ENCODE assay signal across 13 cellular contexts in the genomic region with DNA sequence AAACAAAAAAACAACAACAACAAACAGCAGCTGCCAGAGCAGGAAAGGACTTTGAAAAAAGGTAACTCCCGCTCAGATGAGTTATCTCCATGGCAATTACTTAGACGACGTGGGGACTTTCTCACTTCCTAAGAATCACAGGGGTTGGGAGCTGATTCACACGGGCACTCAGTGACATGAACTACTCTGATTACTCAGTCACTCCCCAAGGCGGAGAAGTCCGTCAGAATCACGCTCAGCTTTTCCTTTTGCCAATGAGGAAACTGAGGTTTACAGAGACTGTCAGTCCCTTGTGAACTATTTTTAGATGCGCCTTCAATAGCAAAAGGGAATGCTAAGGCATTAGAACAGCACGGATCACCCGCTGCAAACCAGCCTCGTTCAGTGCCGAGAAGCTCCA. TPM values are rescaled to one million over a fixed set of nuclear protein-coding genes. Genes with fewer than 3 reads are reported as not detected.
DNase-seq lines count a peak whose midpoint lies in the region; ATAC-seq, FAIRE-seq and TF ChIP-seq lines count a peak whose summit lies in the region.
"Had no signal": no experiment of that assay in that cellular context is flagged by ENCODE, and none has a peak within 500 bp of the region (broad histone marks: within the 10 kb centered on the region; RNA-seq: fewer than 3 reads in every experiment).

No MANE protein-coding gene starts in this region.

- intact Hi-C loops in heart right ventricle (cut with DNase I) = no loop called here
- intact Hi-C loops in cardiac septum (cut with DNase I) = no loop called here
- intact Hi-C loops in HepG2 (cut with micrococcal nuclease; ENCODE audit: unreplicated experiment) = no loop called here
- intact Hi-C loops in upper lobe of right lung (cut with DNase I) = no loop called here
- intact Hi-C loops in posterior cingulate gyrus (cut with DNase I) = no loop called here

- no TSS peak for BruUV-seq in HepG2 (replicated peaks; lab: Mats Ljungman, UMichigan)

- no peak overlapping the region for H3K4me3 ChIP-seq in heart right ventricle
- H3K4me3 ChIP-seq in HepG2 (replicated peaks in 1 of 3; ENCODE audit: insufficient read depth in 1 of 3, low read depth in 2 of 3, low read length in 3 of 3) = no peak overlapping the region
- H3K4me3 ChIP-seq in upper lobe of right lung = no peak overlapping the region

- 25 to 29% methylated on average over 12 of the region's 12 CpGs for WGBS in heart right ventricle, 2 donors
- WGBS in HepG2 (ENCODE audit: low lambda C conversion rate) = 11% methylated on average over 10 of the region's 12 CpGs

- no peak for DNase-seq in heart right ventricle
- no peak for DNase-seq in cardiac septum (ENCODE audit: low spot score)
- peak; percentile 31 to 51 for DNase-seq in activated CD4-positive, alpha-beta T cell treated with anti-CD3 and anti-CD28 coated beads, Interleukin-2, amount 50 U/mL, for 4 hours
- DNase-seq in HepG2 (ENCODE audit: low spot score) = no peak
- DNase-seq in upper lobe of right lung = no peak
- no peak for DNase-seq in posterior cingulate gyrus
- DNase-seq: DMS79 treated with DMSO at 0.1 percent for 48 hours, NCI-H1930, SW 1271 had no signal

- TF ChIP-seq POLR2A in HepG2 (IDR thresholded peaks at IDR 0.05; ENCODE audit: insufficient read depth in 1 of 2, low read depth in 2 of 2, low read length in 2 of 2) = no peak

- H3K27me3 ChIP-seq in heart right ventricle = peaks cover 0 to 10% (median 0%) of the 10 kb centered on the region in 7 donors
- H3K27me3 ChIP-seq in HepG2 (ENCODE audit: control insufficient read depth in 1 of 2, insufficient read depth in 2 of 2, low read length in 2 of 2) = peaks cover 5 to 62% of the 10 kb centered on the region in 2 experiments
- H3K27me3 ChIP-seq in upper lobe of right lung = no peaks in the 10 kb centered on the region

- H3K36me3 ChIP-seq in heart right ventricle (no peaks in the 10 kb centered on the region), HepG2 (replicated peaks in 1 of 2; ENCODE audit: control insufficient read depth in 1 of 2, insufficient read depth in 2 of 2, low read length in 2 of 2) (no peaks in the 10 kb centered on the region), upper lobe of right lung (no peaks in the 10 kb centered on the region)

- ATAC-seq in heart right ventricle = peak in 5 of 8 donors; percentile 8 to 52 (median 42)
- ATAC-seq in HepG2 = no peak
- ATAC-seq in upper lobe of right lung = peak; percentile 47
- no peak for ATAC-seq in GM18498 (IDR thresholded peaks at IDR 0.05; ENCODE audit: unreplicated experiment)
- no peak for ATAC-seq in GM18519 (IDR thresholded peaks at IDR 0.05; ENCODE audit: low FRiP score, unreplicated experiment)
- ATAC-seq: sciatic nerve had no signal

- H3K79me2 ChIP-seq in HepG2 (ENCODE audit: insufficient read depth, low read length) = no peaks in the 10 kb centered on the region

- H2AFZ ChIP-seq in HepG2 (ENCODE audit: low read length) = no peak overlapping the region

- 0 out of 2 replicates have a peak overlapping the region, but pooled peaks have one; percentile 12 for H3K4me2 ChIP-seq in HepG2 (ENCODE audit: low read depth, low read length)

- H3K9ac ChIP-seq in HepG2 (ENCODE audit: insufficient read depth, low read depth, low read length) = no peak overlapping the region

- no peak for TF ChIP-seq RAD21 in HepG2 (CRISPR knock-in tag; IDR thresholded peaks at IDR 0.05)

- TF ChIP-seq EP300 in HepG2 (IDR thresholded peaks at IDR 0.05; ENCODE audit: low read depth in 2 of 2, low read length in 2 of 2) = no peak
- TF ChIP-seq EP300 in HepG2 (CRISPR knock-in tag; IDR thresholded peaks at IDR 0.05; ENCODE audit: borderline replicate concordance) = no peak

- no peak for TF ChIP-seq CTCF in heart right ventricle (IDR thresholded peaks at IDR 0.05)
- TF ChIP-seq CTCF in HepG2 (CRISPR knock-in tag; IDR thresholded peaks at IDR 0.05) = no peak
- TF ChIP-seq CTCF in upper lobe of right lung (IDR thresholded peaks at IDR 0.05) = no peak

- FAIRE-seq in HepG2 (lab: Jason Lieb, UNC) = no peak

- H3K4me1 ChIP-seq in heart right ventricle = peaks cover 0 to 28% (median 7%) of the 10 kb centered on the region in 9 donors
- no peaks in the 10 kb centered on the region for H3K4me1 ChIP-seq in HepG2 (ENCODE audit: insufficient read depth, low read length)
- peaks cover 2% of the 10 kb centered on the region for H3K4me1 ChIP-seq in upper lobe of right lung

- H3K27ac ChIP-seq in heart right ventricle (peak overlapping the region in 1 of 10 donors; percentile 29), HepG2 (ENCODE audit: extremely low read length, insufficient read depth, low read length) (no peak overlapping the region), upper lobe of right lung (peak overlapping the region; percentile 55)

- POLR2A ChIA-PET in HepG2 (lab: Yijun Ruan, JAX) = no interaction called here

- CTCF ChIA-PET in HepG2 (lab: Yijun Ruan, JAX; ENCODE audit: low intra/inter-chr PET ratio, low total read pairs) = no interaction called here

- H4K20me1 ChIP-seq in HepG2 (ENCODE audit: insufficient read depth, low read length) = no peaks in the 10 kb centered on the region

- in situ Hi-C loops in HepG2 (cut with HindIII; ENCODE audit: extremely low pct_ligation_motif_present, low pct_unique_long_range_greater_than_20kb) = no loop called here

- no peaks in the 10 kb centered on the region for H3K9me3 ChIP-seq in heart right ventricle
- H3K9me3 ChIP-seq in HepG2 (ENCODE audit: low read length) = no peaks in the 10 kb centered on the region
- H3K9me3 ChIP-seq in upper lobe of right lung = no peaks in the 10 kb centered on the region

RNA-seq across cellular contexts. Expression of gene MATK, which starts 32.3 kb away (rescaled TPM):
- total RNA-seq in heart right ventricle (1 to 10 TPM in 1 of 10 donors, under 1 TPM in 9; 0.14 to 4.9 (median 0.44) TPM), cardiac septum (0.38 TPM), HepG2 (2016; rRNA removed; fragmentation: Illumina TruSeq; extraction: Trizol) (not detected in 2 replicates), upper lobe of right lung (22.6 TPM)
- polyA plus RNA-seq in heart right ventricle (1 to 10 TPM in 1 of 2 donors, under 1 TPM in 1; 0.97 to 1.2 TPM), HepG2 (2011; rRNA removed) (0.09 TPM in 2 replicates)
- total RNA-seq in HepG2 (2016; cell fraction: cytosol; rRNA removed; fragmentation: Illumina TruSeq; extraction: Trizol; ENCODE audit: low read depth) = not detected in 2 replicates
- not detected in 2 replicates for total RNA-seq in HepG2 (2016; cell fraction: insoluble cytoplasmic fraction; rRNA removed; fragmentation: Illumina TruSeq; extraction: Trizol)
- not detected in 2 replicates for total RNA-seq in HepG2 (2016; cell fraction: membrane; rRNA removed; fragmentation: Illumina TruSeq; extraction: Trizol)
- not detected in 2 replicates for total RNA-seq in HepG2 (2016; cell fraction: nucleus; rRNA removed; fragmentation: Illumina TruSeq; extraction: Trizol)
- 0.11 and 0.14 TPM in 2 replicates for polyA plus RNA-seq in HepG2 (2011; cell fraction: cytosol; rRNA removed)
- 0.32 TPM in 1 of 2 replicates, not detected in the other for polyA plus RNA-seq in HepG2 (2011; cell fraction: nucleus; rRNA removed)
- polyA plus RNA-seq in HepG2 (2012) = not detected in 2 replicates
- polyA plus RNA-seq in HepG2 (2016; cell fraction: cytosol; fragmentation: Illumina TruSeq; extraction: Trizol; ENCODE audit: low read depth) = 0.07 TPM in 1 of 2 replicates, not detected in the other
- not detected in 2 replicates for polyA plus RNA-seq in HepG2 (2016; cell fraction: insoluble cytoplasmic fraction; fragmentation: Illumina TruSeq; extraction: Trizol; ENCODE audit: low read depth)
- polyA plus RNA-seq in HepG2 (2016; cell fraction: membrane; fragmentation: Illumina TruSeq; extraction: Trizol; ENCODE audit: low read depth) = not detected in 2 replicates
- not detected in 2 replicates for polyA plus RNA-seq in HepG2 (2016; cell fraction: nucleus; fragmentation: Illumina TruSeq; extraction: Trizol; ENCODE audit: insufficient read depth, low read depth)
- polyA minus RNA-seq in HepG2 (2011; rRNA and poly(A)+ RNA removed; ENCODE audit: low replicate concordance) = 0.42 and 31.9 TPM in 2 replicates
- 0.70 TPM in 1 of 2 replicates, not detected in the other for polyA minus RNA-seq in HepG2 (2011; cell fraction: cytosol; rRNA and poly(A)+ RNA removed)
- polyA minus RNA-seq in HepG2 (2011; cell fraction: nucleus; rRNA and poly(A)+ RNA removed) = not detected in 2 replicates

RNA-seq across cellular contexts. Expression of gene RAX2, which starts 46.5 kb away (rescaled TPM):
- total RNA-seq in heart right ventricle = not detected
- polyA plus RNA-seq in heart right ventricle = not detected
- not detected for total RNA-seq in cardiac septum
- not detected in 2 replicates for total RNA-seq in HepG2 (2016; rRNA removed; fragmentation: Illumina TruSeq; extraction: Trizol)
- total RNA-seq in HepG2 (2016; cell fraction: cytosol; rRNA removed; fragmentation: Illumina TruSeq; extraction: Trizol; ENCODE audit: low read depth) = not detected in 2 replicates
- total RNA-seq in HepG2 (2016; cell fraction: insoluble cytoplasmic fraction; rRNA removed; fragmentation: Illumina TruSeq; extraction: Trizol) = not detected in 2 replicates
- not detected in 2 replicates for total RNA-seq in HepG2 (2016; cell fraction: membrane; rRNA removed; fragmentation: Illumina TruSeq; extraction: Trizol)
- total RNA-seq in HepG2 (2016; cell fraction: nucleus; rRNA removed; fragmentation: Illumina TruSeq; extraction: Trizol) = not detected in 2 replicates
- polyA plus RNA-seq in HepG2 (2011; rRNA removed) = not detected in 2 replicates
- polyA plus RNA-seq in HepG2 (2011; cell fraction: cytosol; rRNA removed) = not detected in 2 replicates
- polyA plus RNA-seq in HepG2 (2011; cell fraction: nucleus; rRNA removed) = not detected in 2 replicates
- polyA plus RNA-seq in HepG2 (2012) = not detected in 2 replicates
- not detected in 2 replicates for polyA plus RNA-seq in HepG2 (2016; cell fraction: cytosol; fragmentation: Illumina TruSeq; extraction: Trizol; ENCODE audit: low read depth)
- polyA plus RNA-seq in HepG2 (2016; cell fraction: insoluble cytoplasmic fraction; fragmentation: Illumina TruSeq; extraction: Trizol; ENCODE audit: low read depth) = not detected in 2 replicates
- not detected in 2 replicates for polyA plus RNA-seq in HepG2 (2016; cell fraction: membrane; fragmentation: Illumina TruSeq; extraction: Trizol; ENCODE audit: low read depth)
- polyA plus RNA-seq in HepG2 (2016; cell fraction: nucleus; fragmentation: Illumina TruSeq; extraction: Trizol; ENCODE audit: insufficient read depth, low read depth) = not detected in 2 replicates
- polyA minus RNA-seq in HepG2 (2011; rRNA and poly(A)+ RNA removed; ENCODE audit: low replicate concordance) = not detected in 2 replicates
- polyA minus RNA-seq in HepG2 (2011; cell fraction: cytosol; rRNA and poly(A)+ RNA removed) = not detected in 2 replicates
- not detected in 2 replicates for polyA minus RNA-seq in HepG2 (2011; cell fraction: nucleus; rRNA and poly(A)+ RNA removed)
- not detected for total RNA-seq in upper lobe of right lung
- total RNA-seq: sciatic nerve, urinary bladder had no signal
- polyA plus RNA-seq: urinary bladder had no signal

RNA-seq across cellular contexts. Expression of gene ZFR2, which starts 50.4 kb away (rescaled TPM):
- total RNA-seq in heart right ventricle = under 1 TPM in 2 of 10 donors, not detected in 8; 0.04 to 0.29 TPM
- not detected for polyA plus RNA-seq in heart right ventricle
- total RNA-seq in cardiac septum = 0.62 TPM
- total RNA-seq in HepG2 (2016; rRNA removed; fragmentation: Illumina TruSeq; extraction: Trizol) = 0.69 and 1.00 TPM in 2 replicates
- total RNA-seq in HepG2 (2016; cell fraction: cytosol; rRNA removed; fragmentation: Illumina TruSeq; extraction: Trizol; ENCODE audit: low read depth) = 0.35 and 1.1 TPM in 2 replicates
- 0.63 and 0.67 TPM in 2 replicates for total RNA-seq in HepG2 (2016; cell fraction: insoluble cytoplasmic fraction; rRNA removed; fragmentation: Illumina TruSeq; extraction: Trizol)
- 1.1 and 1.7 TPM in 2 replicates for total RNA-seq in HepG2 (2016; cell fraction: membrane; rRNA removed; fragmentation: Illumina TruSeq; extraction: Trizol)
- 0.47 TPM in 1 of 2 replicates, not detected in the other for total RNA-seq in HepG2 (2016; cell fraction: nucleus; rRNA removed; fragmentation: Illumina TruSeq; extraction: Trizol)
- 0.37 and 0.50 TPM in 2 replicates for polyA plus RNA-seq in HepG2 (2011; rRNA removed)
- 0.53 and 0.60 TPM in 2 replicates for polyA plus RNA-seq in HepG2 (2011; cell fraction: cytosol; rRNA removed)
- 1.1 and 1.2 TPM in 2 replicates for polyA plus RNA-seq in HepG2 (2011; cell fraction: nucleus; rRNA removed)
- polyA plus RNA-seq in HepG2 (2012) = 0.93 and 1.1 TPM in 2 replicates
- polyA plus RNA-seq in HepG2 (2016; cell fraction: cytosol; fragmentation: Illumina TruSeq; extraction: Trizol; ENCODE audit: low read depth) = 0.61 and 1.3 TPM in 2 replicates
- 0.59 and 1.4 TPM in 2 replicates for polyA plus RNA-seq in HepG2 (2016; cell fraction: insoluble cytoplasmic fraction; fragmentation: Illumina TruSeq; extraction: Trizol; ENCODE audit: low read depth)
- 0.82 and 1.1 TPM in 2 replicates for polyA plus RNA-seq in HepG2 (2016; cell fraction: membrane; fragmentation: Illumina TruSeq; extraction: Trizol; ENCODE audit: low read depth)
- 0.60 and 2.2 TPM in 2 replicates for polyA plus RNA-seq in HepG2 (2016; cell fraction: nucleus; fragmentation: Illumina TruSeq; extraction: Trizol; ENCODE audit: insufficient read depth, low read depth)
- polyA minus RNA-seq in HepG2 (2011; rRNA and poly(A)+ RNA removed; ENCODE audit: low replicate concordance) = 1.2 TPM in 1 of 2 replicates, not detected in the other
- not detected in 2 replicates for polyA minus RNA-seq in HepG2 (2011; cell fraction: cytosol; rRNA and poly(A)+ RNA removed)
- not detected in 2 replicates for polyA minus RNA-seq in HepG2 (2011; cell fraction: nucleus; rRNA and poly(A)+ RNA removed)
- total RNA-seq in upper lobe of right lung = 0.55 TPM
- total RNA-seq: urinary bladder had no signal

RNA-seq across cellular contexts. Expression of gene MRPL54, which starts 56.0 kb away (rescaled TPM):
- total RNA-seq in heart right ventricle (10 to 100 TPM; 61.4 to 93.4 (median 67.0) TPM), cardiac septum (81.4 TPM), HepG2 (2016; rRNA removed; fragmentation: Illumina TruSeq; extraction: Trizol) (66.9 and 85.6 TPM in 2 replicates), upper lobe of right lung (59.7 TPM)
- polyA plus RNA-seq in heart right ventricle (100 to 1,000 TPM; 124 TPM), HepG2 (2011; rRNA removed) (36.8 and 37.2 TPM in 2 replicates)
- 36.4 and 42.5 TPM in 2 replicates for total RNA-seq in HepG2 (2016; cell fraction: cytosol; rRNA removed; fragmentation: Illumina TruSeq; extraction: Trizol; ENCODE audit: low read depth)
- 71.3 and 95.8 TPM in 2 replicates for total RNA-seq in HepG2 (2016; cell fraction: insoluble cytoplasmic fraction; rRNA removed; fragmentation: Illumina TruSeq; extraction: Trizol)
- total RNA-seq in HepG2 (2016; cell fraction: membrane; rRNA removed; fragmentation: Illumina TruSeq; extraction: Trizol) = 34.6 and 39.3 TPM in 2 replicates
- total RNA-seq in HepG2 (2016; cell fraction: nucleus; rRNA removed; fragmentation: Illumina TruSeq; extraction: Trizol) = 17.6 and 22.0 TPM in 2 replicates
- 49.6 and 71.2 TPM in 2 replicates for polyA plus RNA-seq in HepG2 (2011; cell fraction: cytosol; rRNA removed)
- polyA plus RNA-seq in HepG2 (2011; cell fraction: nucleus; rRNA removed) = 14.2 and 18.6 TPM in 2 replicates
- 22.5 and 27.7 TPM in 2 replicates for polyA plus RNA-seq in HepG2 (2012)
- polyA plus RNA-seq in HepG2 (2016; cell fraction: cytosol; fragmentation: Illumina TruSeq; extraction: Trizol; ENCODE audit: low read depth) = 36.7 and 39.3 TPM in 2 replicates
- 81.5 and 84.4 TPM in 2 replicates for polyA plus RNA-seq in HepG2 (2016; cell fraction: insoluble cytoplasmic fraction; fragmentation: Illumina TruSeq; extraction: Trizol; ENCODE audit: low read depth)
- polyA plus RNA-seq in HepG2 (2016; cell fraction: membrane; fragmentation: Illumina TruSeq; extraction: Trizol; ENCODE audit: low read depth) = 25.3 and 29.3 TPM in 2 replicates
- polyA plus RNA-seq in HepG2 (2016; cell fraction: nucleus; fragmentation: Illumina TruSeq; extraction: Trizol; ENCODE audit: insufficient read depth, low read depth) = 29.4 and 38.4 TPM in 2 replicates
- polyA minus RNA-seq in HepG2 (2011; rRNA and poly(A)+ RNA removed; ENCODE audit: low replicate concordance) = 6.8 and 14.7 TPM in 2 replicates
- 6.7 and 10.6 TPM in 2 replicates for polyA minus RNA-seq in HepG2 (2011; cell fraction: cytosol; rRNA and poly(A)+ RNA removed)
- 4.5 and 6.2 TPM in 2 replicates for polyA minus RNA-seq in HepG2 (2011; cell fraction: nucleus; rRNA and poly(A)+ RNA removed)

RNA-seq across cellular contexts. Expression of gene APBA3, which starts 57.0 kb away (rescaled TPM):
- total RNA-seq in heart right ventricle (10 to 100 TPM in 6 of 10 donors, 1 to 10 TPM in 4; 7.4 to 16.6 (median 10.7) TPM), cardiac septum (12.5 TPM), HepG2 (2016; rRNA removed; fragmentation: Illumina TruSeq; extraction: Trizol) (12.9 and 14.3 TPM in 2 replicates), upper lobe of right lung (21.9 TPM)
- polyA plus RNA-seq in heart right ventricle (10 to 100 TPM; 20.0 to 22.6 TPM), HepG2 (2011; rRNA removed) (14.2 and 18.7 TPM in 2 replicates)
- total RNA-seq in HepG2 (2016; cell fraction: cytosol; rRNA removed; fragmentation: Illumina TruSeq; extraction: Trizol; ENCODE audit: low read depth) = 5.4 and 8.4 TPM in 2 replicates
- 12.1 and 15.3 TPM in 2 replicates for total RNA-seq in HepG2 (2016; cell fraction: insoluble cytoplasmic fraction; rRNA removed; fragmentation: Illumina TruSeq; extraction: Trizol)
- total RNA-seq in HepG2 (2016; cell fraction: membrane; rRNA removed; fragmentation: Illumina TruSeq; extraction: Trizol) = 9.8 and 12.8 TPM in 2 replicates
- total RNA-seq in HepG2 (2016; cell fraction: nucleus; rRNA removed; fragmentation: Illumina TruSeq; extraction: Trizol) = 10.6 and 14.8 TPM in 2 replicates
- 6.1 and 12.7 TPM in 2 replicates for polyA plus RNA-seq in HepG2 (2011; cell fraction: cytosol; rRNA removed)
- polyA plus RNA-seq in HepG2 (2011; cell fraction: nucleus; rRNA removed) = 76.0 and 85.8 TPM in 2 replicates
- 6.8 and 9.1 TPM in 2 replicates for polyA plus RNA-seq in HepG2 (2012)
- polyA plus RNA-seq in HepG2 (2016; cell fraction: cytosol; fragmentation: Illumina TruSeq; extraction: Trizol; ENCODE audit: low read depth) = 2.7 and 3.6 TPM in 2 replicates
- 9.5 and 10.3 TPM in 2 replicates for polyA plus RNA-seq in HepG2 (2016; cell fraction: insoluble cytoplasmic fraction; fragmentation: Illumina TruSeq; extraction: Trizol; ENCODE audit: low read depth)
- 6.0 and 6.1 TPM in 2 replicates for polyA plus RNA-seq in HepG2 (2016; cell fraction: membrane; fragmentation: Illumina TruSeq; extraction: Trizol; ENCODE audit: low read depth)
- 28.0 and 28.5 TPM in 2 replicates for polyA plus RNA-seq in HepG2 (2016; cell fraction: nucleus; fragmentation: Illumina TruSeq; extraction: Trizol; ENCODE audit: insufficient read depth, low read depth)
- polyA minus RNA-seq in HepG2 (2011; rRNA and poly(A)+ RNA removed; ENCODE audit: low replicate concordance) = 14.2 and 22.9 TPM in 2 replicates
- polyA minus RNA-seq in HepG2 (2011; cell fraction: cytosol; rRNA and poly(A)+ RNA removed) = 7.5 and 7.9 TPM in 2 replicates
- polyA minus RNA-seq in HepG2 (2011; cell fraction: nucleus; rRNA and poly(A)+ RNA removed) = 15.3 and 18.5 TPM in 2 replicates

Comparison
In these comparisons a context has a peak if more than half of its experiments do, and no peak if none do; other contexts are left out.
1. ATAC-seq: peak in heart right ventricle (5 of 8) and upper lobe of right lung (single experiment); none in HepG2 (single experiment), GM18498 (single experiment) and GM18519 (single experiment).
2. DNase-seq: peak in activated CD4-positive, alpha-beta T cell treated with anti-CD3 and anti-CD28 coated beads, Interleukin-2, amount 50 U/mL, for 4 hours (2 of 2); none in heart right ventricle (0 of 2), cardiac septum (single experiment), HepG2 (single experiment), upper lobe of right lung (single experiment) and posterior cingulate gyrus (0 of 10).